ENCODE assay signal across 9 cellular contexts in the genomic region with DNA sequence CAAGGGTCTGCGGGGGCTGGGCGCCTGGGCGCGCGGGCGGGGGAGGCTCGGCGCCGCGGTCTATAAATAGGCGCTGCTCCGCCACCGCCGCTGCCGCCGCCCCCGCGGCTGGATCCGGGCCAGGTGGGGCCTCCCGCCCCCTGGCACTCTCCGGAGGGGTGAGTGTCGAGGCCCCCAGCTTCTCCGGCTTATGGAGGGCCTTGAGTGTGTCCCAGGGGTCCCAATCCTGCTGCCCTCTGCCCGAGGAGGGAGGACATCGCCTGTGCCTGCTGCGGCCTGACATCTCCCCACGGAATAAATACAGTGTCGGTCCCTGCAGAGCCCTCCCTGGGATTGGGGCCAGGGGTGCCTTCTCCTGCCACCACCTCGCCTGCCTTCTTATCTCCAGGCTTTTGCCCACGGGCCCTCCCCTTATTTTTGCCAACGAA. TPM values are rescaled to one million over a fixed set of nuclear protein-coding genes. Genes with fewer than 3 reads are reported as not detected.
DNase-seq lines count a peak whose midpoint lies in the region; ATAC-seq and TF ChIP-seq lines count a peak whose summit lies in the region.
"Had no signal": no experiment of that assay in that cellular context is flagged by ENCODE, and none has a peak within 500 bp of the region (broad histone marks: within the 10 kb centered on the region; RNA-seq: fewer than 3 reads in every experiment).

No MANE protein-coding gene starts in this region.

- TF ChIP-seq CTCF in thoracic aorta (IDR thresholded peaks at IDR 0.05), result no peak

- peak overlapping the region; percentile 16 for H3K27ac Mint-ChIP-seq in activated naive CD8-positive, alpha-beta T cell

- DNase-seq in activated CD8-positive, alpha-beta memory T cell treated with anti-CD3 and anti-CD28 coated beads for 4 hours (ENCODE audit: low read depth in 2 of 2), result peak; percentile 23 to 28
- DNase-seq in activated CD8-positive, alpha-beta memory T cell treated with anti-CD3 and anti-CD28 coated beads for 24 hours, result no peak
- DNase-seq in thoracic aorta (ENCODE audit: low spot score), result no peak
- DNase-seq in globus pallidus (ENCODE audit: low spot score), result no peak
- no peak for DNase-seq in SK-N-DZ (ENCODE audit: low spot score)
- DNase-seq in erythroblast (lab: John Stamatoyannopoulos, UW), result no peak
- DNase-seq: DMS153 had no signal

- H3K4me1 Mint-ChIP-seq in activated naive CD8-positive, alpha-beta T cell (ENCODE audit: low read depth), result peaks cover 8% of the 10 kb centered on the region

- no peaks in the 10 kb centered on the region for H3K27me3 ChIP-seq in thoracic aorta (replicated peaks; ENCODE audit: insufficient read depth)

- H3K9me3 ChIP-seq in iPS-18c (ENCODE audit: control insufficient read depth, insufficient read depth, low read length) (peaks cover 4% of the 10 kb centered on the region), thoracic aorta (no peaks in the 10 kb centered on the region)

- H3K27ac ChIP-seq in thoracic aorta, result peak overlapping the region; percentile 61 to 73

- ATAC-seq in thoracic aorta (ENCODE audit: insufficient number of reproducible peaks, low FRiP score, low read depth), result no peak

- H3K36me3 ChIP-seq in thoracic aorta, result peaks cover 18% of the 10 kb centered on the region

- peaks cover 2% of the 10 kb centered on the region for H3K36me3 Mint-ChIP-seq in activated naive CD8-positive, alpha-beta T cell

- H3K4me3 Mint-ChIP-seq in activated naive CD8-positive, alpha-beta T cell, result peak overlapping the region; percentile 75

- H3K4me3 ChIP-seq in iPS-18c (ENCODE audit: insufficient read depth, low read depth, low read length), result peak overlapping the region; percentile 63; the same call in 1 of the 2 replicates
- peak overlapping the region; percentile 90 for H3K4me3 ChIP-seq in thoracic aorta

- peaks cover 6 to 33% of the 10 kb centered on the region in 2 donors for H3K4me1 ChIP-seq in thoracic aorta (ENCODE audit: control insufficient read depth in 1 of 2, low read depth in 2 of 2)

- H3K9me3 Mint-ChIP-seq in activated naive CD8-positive, alpha-beta T cell (ENCODE audit: low read depth), result no peaks in the 10 kb centered on the region

- H3K27me3 Mint-ChIP-seq in activated naive CD8-positive, alpha-beta T cell, result peaks cover 6% of the 10 kb centered on the region

- no peak for TF ChIP-seq POLR2A in erythroblast (IDR thresholded peaks at IDR 0.05; ENCODE audit: low read length)

RNA-seq across cellular contexts. Expression of a gene that starts 4.3 kb away (rescaled TPM):
- total RNA-seq in thoracic aorta, result 10 to 100 TPM; 13.1 to 30.3 TPM
- 17.6 and 17.8 TPM in 2 replicates for polyA plus RNA-seq in SK-N-DZ (2014; cell fraction: cytosol; rRNA removed)
- 78.8 and 83.4 TPM in 2 replicates for polyA plus RNA-seq in SK-N-DZ (2014; cell fraction: nucleus; rRNA removed)

RNA-seq across cellular contexts. Expression of a gene that starts 4.8 kb away (rescaled TPM):
- total RNA-seq in thoracic aorta, result 100 to 1,000 TPM in 1 of 2 donors, 10 to 100 TPM in 1; 47.7 to 147 TPM
- 50.3 and 194 TPM in 2 replicates for polyA plus RNA-seq in SK-N-DZ (2014; cell fraction: cytosol; rRNA removed)
- 107 and 111 TPM in 2 replicates for polyA plus RNA-seq in SK-N-DZ (2014; cell fraction: nucleus; rRNA removed)

RNA-seq across cellular contexts. Expression of a gene that starts 41.5 kb away (rescaled TPM):
- 1 to 10 TPM; 2.7 to 8.0 TPM for total RNA-seq in thoracic aorta
- not detected in 2 replicates for polyA plus RNA-seq in SK-N-DZ (2014; cell fraction: cytosol; rRNA removed)
- not detected in 2 replicates for polyA plus RNA-seq in SK-N-DZ (2014; cell fraction: nucleus; rRNA removed)

Comparison
In these comparisons a context has a peak if more than half of its experiments do, and no peak if none do; other contexts are left out.
1. DNase-seq: peak in activated CD8-positive, alpha-beta memory T cell treated with anti-CD3 and anti-CD28 coated beads for 4 hours (2 of 2); none in activated CD8-positive, alpha-beta memory T cell treated with anti-CD3 and anti-CD28 coated beads for 24 hours (single experiment), thoracic aorta (single experiment), globus pallidus (single experiment), SK-N-DZ (single experiment) and erythroblast (0 of 2).